In genomic region chr6:149851461-149851860, GRCh38 we compare ENCODE assay signal across 15 cellular contexts. TPM values are rescaled to one million over a fixed set of nuclear protein-coding genes. Genes with fewer than 3 reads are reported as not detected.
DNase-seq lines count a peak whose midpoint lies in the region; ATAC-seq and TF ChIP-seq lines count a peak whose summit lies in the region.
"Had no signal": no experiment of that assay in that cellular context is flagged by ENCODE, and none has a peak within 500 bp of the region (broad histone marks: within the 10 kb centered on the region; RNA-seq: fewer than 3 reads in every experiment).

No MANE protein-coding gene starts in this region.

- H3K4me3 Mint-ChIP-seq in GM23338: no peak overlapping the region
- H3K4me3 Mint-ChIP-seq in activated CD4-positive, alpha-beta T cell treated with anti-CD3 and anti-CD28 coated beads for 36 hours: no peak overlapping the region
- H3K4me3 Mint-ChIP-seq: activated naive CD8-positive, alpha-beta T cell had no signal

- no peak overlapping the region for H3K4me2 ChIP-seq in GM23338

- H3K4me1 ChIP-seq in GM23338 (ENCODE audit: insufficient read depth) (peaks cover 14% of the 10 kb centered on the region), upper lobe of left lung (peaks cover 13 to 46% (median 32%) of the 10 kb centered on the region in 4 donors), suprapubic skin (peaks cover 55% of the 10 kb centered on the region)

- ATAC-seq in GM23338: no peak
- ATAC-seq in upper lobe of left lung (ENCODE audit: low FRiP score in 2 of 2): no peak
- ATAC-seq in activated CD4-positive, alpha-beta T cell treated with anti-CD3 and anti-CD28 coated beads for 36 hours: no peak

- TF ChIP-seq POLR2A in upper lobe of left lung (IDR thresholded peaks at IDR 0.05) (no peak), suprapubic skin (IDR thresholded peaks at IDR 0.05) (no peak)

- 82 to 90% methylated on average over 2 of the region's 2 CpGs for WGBS in upper lobe of left lung, 2 donors
- WGBS in suprapubic skin: 90% methylated on average over 2 of the region's 2 CpGs

- no peaks in the 10 kb centered on the region for H3K36me3 Mint-ChIP-seq in GM23338 (ENCODE audit: low read depth)
- H3K36me3 Mint-ChIP-seq in activated CD4-positive, alpha-beta T cell treated with anti-CD3 and anti-CD28 coated beads for 36 hours (ENCODE audit: low read depth): peaks cover 4% of the 10 kb centered on the region
- H3K36me3 Mint-ChIP-seq: activated naive CD8-positive, alpha-beta T cell had no signal

- intact Hi-C loops in activated CD4-positive, alpha-beta T cell treated with anti-CD3 and anti-CD28 coated beads for 36 hours (cut with DNase I, micrococcal nuclease): no loop called here

- no peaks in the 10 kb centered on the region for H3K27me3 ChIP-seq in GM23338 (ENCODE audit: insufficient read depth)
- H3K27me3 ChIP-seq in upper lobe of left lung: no peaks in the 10 kb centered on the region
- no peaks in the 10 kb centered on the region for H3K27me3 ChIP-seq in suprapubic skin
- H3K27me3 ChIP-seq: right atrium auricular region, tibial artery had no signal

- H2AFZ ChIP-seq in GM23338: no peak overlapping the region

- CTCF ChIA-PET in activated CD4-positive, alpha-beta T cell treated with anti-CD3 and anti-CD28 coated beads for 36 hours (lab: Charles Lee): interaction anchor here (0.5 to 1.1 kb wide), 2 partner anchors 18 to 204 kb away, joined by 3 to 4 read pairs; no protein-coding TSS in a partner anchor

- POLR2A ChIA-PET in activated CD4-positive, alpha-beta T cell treated with anti-CD3 and anti-CD28 coated beads for 36 hours (lab: Charles Lee): no interaction called here

- peak overlapping the region; percentile 26; the same call in 1 of the 2 replicates for H3K27ac Mint-ChIP-seq in GM23338
- H3K27ac Mint-ChIP-seq in activated CD4-positive, alpha-beta T cell treated with anti-CD3 and anti-CD28 coated beads for 36 hours: no peak overlapping the region
- H3K27ac Mint-ChIP-seq: activated naive CD8-positive, alpha-beta T cell had no signal

- TF ChIP-seq CTCF in GM23338 (conservative IDR thresholded peaks at IDR 0.05; ENCODE audit: low read depth in 2 of 2): no peak
- TF ChIP-seq CTCF in fibroblast of pulmonary artery (IDR thresholded peaks at IDR 0.05; ENCODE audit: low read length, missing control alignments): no peak
- TF ChIP-seq CTCF in upper lobe of left lung (IDR thresholded peaks at IDR 0.05): no peak
- no peak for TF ChIP-seq CTCF in suprapubic skin (IDR thresholded peaks at IDR 0.05)

- H3K27me3 Mint-ChIP-seq in GM23338 (ENCODE audit: insufficient read depth, low read depth, poor library complexity): no peaks in the 10 kb centered on the region
- peaks cover 5% of the 10 kb centered on the region for H3K27me3 Mint-ChIP-seq in activated CD4-positive, alpha-beta T cell treated with anti-CD3 and anti-CD28 coated beads for 36 hours

- no peaks in the 10 kb centered on the region; the same call in 1 of the 2 replicates for H4K20me1 ChIP-seq in GM23338 (replicated peaks; ENCODE audit: insufficient read depth)

- no peaks in the 10 kb centered on the region for H3K9me3 Mint-ChIP-seq in GM23338
- H3K9me3 Mint-ChIP-seq in activated CD4-positive, alpha-beta T cell treated with anti-CD3 and anti-CD28 coated beads for 36 hours (ENCODE audit: low read depth): no peaks in the 10 kb centered on the region

- H3K9me3 ChIP-seq in upper lobe of left lung (no peaks in the 10 kb centered on the region), suprapubic skin (no peaks in the 10 kb centered on the region)
- H3K9me3 ChIP-seq: right atrium auricular region, tibial artery had no signal

- peaks cover 18% of the 10 kb centered on the region for H3K4me1 Mint-ChIP-seq in GM23338
- peaks cover 17% of the 10 kb centered on the region for H3K4me1 Mint-ChIP-seq in activated CD4-positive, alpha-beta T cell treated with anti-CD3 and anti-CD28 coated beads for 36 hours

- H3K4me3 ChIP-seq in GM23338 (no peak overlapping the region), fibroblast of pulmonary artery (replicated peaks; ENCODE audit: low read depth, low read length) (no peak overlapping the region), upper lobe of left lung (no peak overlapping the region), suprapubic skin (no peak overlapping the region)
- H3K4me3 ChIP-seq: lung, right atrium auricular region, tibial artery had no signal

- H3K9me2 ChIP-seq in GM23338 (ENCODE audit: insufficient read depth): no peaks in the 10 kb centered on the region

- H3K36me3 ChIP-seq in GM23338 (ENCODE audit: insufficient read depth) (no peaks in the 10 kb centered on the region), upper lobe of left lung (no peaks in the 10 kb centered on the region), suprapubic skin (peaks cover 4% of the 10 kb centered on the region)
- H3K36me3 ChIP-seq: right atrium auricular region had no signal

- DNase-seq in GM23338 (ENCODE audit: low spot score): no peak
- DNase-seq in amniotic epithelial cell (ENCODE audit: low read depth): peak; percentile 86
- peak; percentile 47 for DNase-seq in fibroblast of pulmonary artery (ENCODE audit: low read depth)
- no peak for DNase-seq in upper lobe of left lung
- DNase-seq in suprapubic skin (ENCODE audit: low spot score in 2 of 2): no peak
- DNase-seq in activated CD4-positive, alpha-beta T cell treated with anti-CD3 and anti-CD28 coated beads for 36 hours: no peak
- no peak for DNase-seq in SW480 (ENCODE audit: low spot score)
- DNase-seq: activated CD4-positive, alpha-beta T cell treated with anti-CD3 and anti-CD28 coated beads for 4 hours; H7; KG1; tibial artery had no signal

- H3K79me2 ChIP-seq in GM23338 (replicated peaks; ENCODE audit: insufficient read depth): no peaks in the 10 kb centered on the region

- H3K27ac ChIP-seq in GM23338 (ENCODE audit: low read depth) (no peak overlapping the region), upper lobe of left lung (peak overlapping the region in 3 of 4 donors; percentile 57 to 64 (median 57)), suprapubic skin (no peak overlapping the region)
- H3K27ac ChIP-seq: tibial artery had no signal

- no peaks in the 10 kb centered on the region for H3F3A ChIP-seq in GM23338 (replicated peaks; ENCODE audit: low read depth)

- TF ChIP-seq EP300 in upper lobe of left lung (IDR thresholded peaks at IDR 0.05): no peak
- no peak for TF ChIP-seq EP300 in suprapubic skin (IDR thresholded peaks at IDR 0.05)

TF ChIP-seq in GM23338, 12 proteins besides CTCF, POLR2A, EP300 and RAD21 (continues in another document):
- TF ChIP-seq REST (IDR thresholded peaks at IDR 0.05; ENCODE audit: unreplicated experiment) (no peak), CREB1 (CRISPR knock-in tag; IDR thresholded peaks at IDR 0.05; ENCODE audit: low read depth) (no peak), JUNB (IDR thresholded peaks at IDR 0.05; ENCODE audit: unreplicated experiment) (no peak), ZNF114 (CRISPR knock-in tag; IDR thresholded peaks at IDR 0.05) (no peak), STAT1 (IDR thresholded peaks at IDR 0.05; ENCODE audit: unreplicated experiment) (no peak), ZNF331 (CRISPR knock-in tag; IDR thresholded peaks at IDR 0.05; ENCODE audit: low read depth) (no peak), POLR2AphosphoS5 (IDR thresholded peaks at IDR 0.05; ENCODE audit: low read depth) (no peak), EZH2phosphoT487 (IDR thresholded peaks at IDR 0.05; ENCODE audit: unreplicated experiment) (no peak)

RNA-seq across cellular contexts. Expression of gene LRP11, which starts 12.7 kb away (rescaled TPM):
- 31.5 and 37.1 TPM in 2 replicates for total RNA-seq in GM23338 (2014; rRNA removed; shearing (Covaris generic))
- 9.3 and 10.8 TPM in 2 replicates for polyA plus RNA-seq in GM23338 (2016; fragmentation: Nextera tagmentation; extraction: Ambion mirVana)
- total RNA-seq in upper lobe of left lung (100 to 1,000 TPM in 1 of 6 donors, 10 to 100 TPM in 5; 30.2 to 104 (median 39.9) TPM), suprapubic skin (10 to 100 TPM; 43.6 to 77.2 (median 68.4) TPM)
- 1 to 10 TPM; 5.1 TPM for total RNA-seq in activated CD4-positive, alpha-beta T cell treated with anti-CD3 and anti-CD28 coated beads for 36 hours

RNA-seq across cellular contexts. Expression of gene RAET1E, which starts 46.5 kb away (rescaled TPM):
- not detected in 2 replicates for total RNA-seq in GM23338 (2014; rRNA removed; shearing (Covaris generic))
- not detected in 2 replicates for polyA plus RNA-seq in GM23338 (2016; fragmentation: Nextera tagmentation; extraction: Ambion mirVana)
- total RNA-seq in upper lobe of left lung: 1 to 10 TPM in 3 of 6 donors, under 1 TPM in 2, not detected in 1; 0.30 to 2.3 (median 1.4) TPM
- 10 to 100 TPM; 14.4 to 46.8 (median 22.8) TPM for total RNA-seq in suprapubic skin
- not detected for total RNA-seq in activated CD4-positive, alpha-beta T cell treated with anti-CD3 and anti-CD28 coated beads for 36 hours
- total RNA-seq: H7 had no signal
- polyA plus RNA-seq: neural cell had no signal

Comparison
In these comparisons a context has a peak if more than half of its experiments do, and no peak if none do; other contexts are left out.
1. DNase-seq: peak in amniotic epithelial cell (single experiment) and fibroblast of pulmonary artery (single experiment); none in GM23338 (single experiment), upper lobe of left lung (0 of 2), suprapubic skin (0 of 2), activated CD4-positive, alpha-beta T cell treated with anti-CD3 and anti-CD28 coated beads for 36 hours (single experiment) and SW480 (single experiment).
2. H3K27ac ChIP-seq: peak in upper lobe of left lung (3 of 4); none in GM23338 (single experiment) and suprapubic skin (single experiment).
3. RNA of gene RAET1E, which starts 46.5 kb away (total RNA-seq): 14.4 to 46.8 TPM in suprapubic skin; 0.30 to 2.3 TPM in upper lobe of left lung, not detected in activated CD4-positive, alpha-beta T cell treated with anti-CD3 and anti-CD28 coated beads for 36 hours and not detected in GM23338; every median in the first group is over 4 times any median in the second.